Comparison of ENCODE assay signal across 18 cellular contexts in genomic region chr1:16906873-16907272, GRCh38. TPM values are rescaled to one million over a fixed set of nuclear protein-coding genes. Genes with fewer than 3 reads are reported as not detected.
"Had no signal": no experiment of that assay in that cellular context is flagged by ENCODE, and none has a peak within 500 bp of the region (broad histone marks: within the 10 kb centered on the region; RNA-seq: fewer than 3 reads in every experiment).

No MANE protein-coding gene starts in this region.

- H3K27me3 ChIP-seq: brain microvascular endothelial cell had no signal

- H3K27me3 Mint-ChIP-seq: activated T-helper 17 cell treated with anti-CD3 and anti-CD28 coated beads, Interleukin-2, amount 50 U/mL, for 72 hours; stimulated activated naive B cell treated with anti-CD40 and anti-IgM and Interleukin-4, amounts not matched to agents 10 μg/mL and 1 μg/mL and 100 μg/mL, for 72 hours; type B pancreatic cell had no signal

- H3K4me3 ChIP-seq: mucosa of descending colon, prostate gland had no signal

- H3K4me1 ChIP-seq: prostate gland had no signal

- DNase-seq: activated CD4-positive, alpha-beta T cell treated with anti-CD3 and anti-CD28 coated beads for 1 hour; activated naive CD4-positive, alpha-beta T cell treated with anti-CD3 and anti-CD28 coated beads, Interleukin-2, amount 50 U/mL, for 16 hours; hypothalamus; immature natural killer cell; left colon; natural killer cell; occipital lobe; stimulated activated CD4-positive, alpha-beta T cell treated with anti-CD3 and anti-CD28 coated beads, Interleukin-2, amount 100 ng/mL, for 24 hours; stimulated activated naive B cell treated with anti-CD40 and anti-IgM and Interleukin-4, amounts not matched to agents 10 μg/mL and 1 μg/mL and 100 μg/mL, for 72 hours had no signal

- H3K9me3 ChIP-seq: prostate gland had no signal

- H3K27ac Mint-ChIP-seq: natural killer cell; stimulated activated naive B cell treated with anti-CD40 and anti-IgM and Interleukin-4, amounts not matched to agents 10 μg/mL and 1 μg/mL and 100 μg/mL, for 72 hours; T-helper 2 cell treated with Interferon-gamma antibody and Interleukin-4, amounts not matched to agents 5 μg/mL and 100 μg/mL, for 36 hours had no signal

- ATAC-seq: esophagus mucosa; left colon; mucosa of descending colon; natural killer cell; sciatic nerve; stimulated activated naive B cell treated with anti-CD40 and anti-IgM and Interleukin-4, amounts not matched to agents 10 μg/mL and 1 μg/mL and 100 μg/mL, for 72 hours had no signal

- H3K36me3 Mint-ChIP-seq: natural killer cell; stimulated activated naive B cell treated with anti-CD40 and anti-IgM and Interleukin-4, amounts not matched to agents 10 μg/mL and 1 μg/mL and 100 μg/mL, for 72 hours; type B pancreatic cell had no signal

- H3K36me3 ChIP-seq: brain microvascular endothelial cell, prostate gland had no signal

- H3K27ac ChIP-seq: brain microvascular endothelial cell, prostate gland had no signal

- H3K4me3 Mint-ChIP-seq: activated T-helper 17 cell treated with anti-CD3 and anti-CD28 coated beads, Interleukin-2, amount 50 U/mL, for 72 hours; natural killer cell; T-helper 2 cell treated with Interferon-gamma antibody and Interleukin-4, amounts not matched to agents 5 μg/mL and 100 μg/mL, for 36 hours; type B pancreatic cell had no signal

RNA-seq across cellular contexts. Expression of gene RNU1-2, which starts 11.1 kb away (rescaled TPM):
- polyA plus RNA-seq: mammary epithelial cell had no signal
